ENCODE assay signal across 8 cellular contexts in genomic region chr3:58630081-58630709, GRCh38. TPM values are rescaled to one million over a fixed set of nuclear protein-coding genes. Genes with fewer than 3 reads are reported as not detected.
A peak's percentile ranks its signal among the peaks of the same experiment; 100 is the strongest.
DNase-seq lines count a peak whose midpoint lies in the region; ATAC-seq lines count a peak whose summit lies in the region.

No MANE protein-coding gene starts in this region.

- ATAC-seq in CD4-positive, CD25-positive, alpha-beta regulatory T cell (ENCODE audit: low read depth in 2 of 2) = peak in 1 of 2 donors; percentile 41
- ATAC-seq in natural killer cell treated with Interleukin-12 subunit alpha and Interleukin-12 subunit beta and Interleukin-15 and Interleukin-18, amount 100 ng/mL, for 72 hours = no peak
- ATAC-seq in stimulated activated naive CD8-positive, alpha-beta T cell treated with anti-CD3 and anti-CD28 coated beads, Interleukin-15, Interleukin-2, amounts not matched to agents 100 U/mL and 50 U/mL, for 24 hours = no peak
- no peak for ATAC-seq in HG03565 (IDR thresholded peaks at IDR 0.05; ENCODE audit: unreplicated experiment)

- no peaks in the 10 kb centered on the region for H3K27me3 Mint-ChIP-seq in CD4-positive, CD25-positive, alpha-beta regulatory T cell
- peaks cover 0 to 12% of the 10 kb centered on the region in 2 donors for H3K27me3 Mint-ChIP-seq in natural killer cell treated with Interleukin-12 subunit alpha and Interleukin-12 subunit beta and Interleukin-15 and Interleukin-18, amount 100 ng/mL, for 72 hours

- no peak overlapping the region for H3K4me3 Mint-ChIP-seq in CD4-positive, CD25-positive, alpha-beta regulatory T cell
- no peak overlapping the region for H3K4me3 Mint-ChIP-seq in natural killer cell treated with Interleukin-12 subunit alpha and Interleukin-12 subunit beta and Interleukin-15 and Interleukin-18, amount 100 ng/mL, for 72 hours

- DNase-seq in CD4-positive, CD25-positive, alpha-beta regulatory T cell = peak; percentile 21 to 37 (median 35)
- DNase-seq in HCEC 1CT = peak; percentile 64
- DNase-seq in NOMO-1 treated with dmso at 0.1 percent for 144 hours (lab: John Stamatoyannopoulos, UW; ENCODE audit: unreplicated experiment) = peak; percentile 29
- peak; percentile 59 for DNase-seq in activated T-cell treated with anti-CD3 and anti-CD28 coated beads for 4 hours
- peak; percentile 71 for DNase-seq in fibroblast of gingiva (ENCODE audit: low read depth)
- DNase-seq in natural killer cell treated with Interleukin-12 subunit alpha and Interleukin-12 subunit beta and Interleukin-15 and Interleukin-18, amount 100 ng/mL, for 72 hours (ENCODE audit: low spot score) = peak; percentile 78
- peak; percentile 76 for DNase-seq in stimulated activated naive CD8-positive, alpha-beta T cell treated with anti-CD3 and anti-CD28 coated beads, Interleukin-15, Interleukin-2, amounts not matched to agents 100 U/mL and 50 U/mL, for 24 hours

- H3K27me3 ChIP-seq in CD4-positive, CD25-positive, alpha-beta regulatory T cell (ENCODE audit: control insufficient read depth, insufficient read depth, low read length) = no peaks in the 10 kb centered on the region

- H3K27ac Mint-ChIP-seq in CD4-positive, CD25-positive, alpha-beta regulatory T cell = no peak overlapping the region
- peak overlapping the region in 1 of 2 donors; percentile 45 for H3K27ac Mint-ChIP-seq in natural killer cell treated with Interleukin-12 subunit alpha and Interleukin-12 subunit beta and Interleukin-15 and Interleukin-18, amount 100 ng/mL, for 72 hours

- no peaks in the 10 kb centered on the region for H3K36me3 ChIP-seq in CD4-positive, CD25-positive, alpha-beta regulatory T cell (ENCODE audit: control insufficient read depth, insufficient read depth, low read length)

- no peak overlapping the region for H3K4me3 ChIP-seq in CD4-positive, CD25-positive, alpha-beta regulatory T cell (ENCODE audit: low read depth, low read length)

- no peaks in the 10 kb centered on the region for H3K9me3 ChIP-seq in CD4-positive, CD25-positive, alpha-beta regulatory T cell (ENCODE audit: control insufficient read depth in 2 of 2, low read length in 2 of 2)

- H3K4me1 ChIP-seq in CD4-positive, CD25-positive, alpha-beta regulatory T cell (ENCODE audit: control insufficient read depth, insufficient read depth, low read length, poor library complexity, severe bottlenecking) = no peaks in the 10 kb centered on the region

- H3K9me3 Mint-ChIP-seq in CD4-positive, CD25-positive, alpha-beta regulatory T cell = no peaks in the 10 kb centered on the region
- H3K9me3 Mint-ChIP-seq in natural killer cell treated with Interleukin-12 subunit alpha and Interleukin-12 subunit beta and Interleukin-15 and Interleukin-18, amount 100 ng/mL, for 72 hours = no peaks in the 10 kb centered on the region

- H3K27ac ChIP-seq in CD4-positive, CD25-positive, alpha-beta regulatory T cell (ENCODE audit: insufficient read depth, low read length, poor library complexity, severe bottlenecking) = no peak overlapping the region

- peaks cover 0 to 2% (median 0%) of the 10 kb centered on the region in 4 donors for H3K4me1 Mint-ChIP-seq in CD4-positive, CD25-positive, alpha-beta regulatory T cell
- peaks cover 1 to 5% of the 10 kb centered on the region in 2 donors for H3K4me1 Mint-ChIP-seq in natural killer cell treated with Interleukin-12 subunit alpha and Interleukin-12 subunit beta and Interleukin-15 and Interleukin-18, amount 100 ng/mL, for 72 hours (ENCODE audit: low read depth in 2 of 2)

- no peaks in the 10 kb centered on the region for H3K36me3 Mint-ChIP-seq in CD4-positive, CD25-positive, alpha-beta regulatory T cell
- no peaks in the 10 kb centered on the region for H3K36me3 Mint-ChIP-seq in natural killer cell treated with Interleukin-12 subunit alpha and Interleukin-12 subunit beta and Interleukin-15 and Interleukin-18, amount 100 ng/mL, for 72 hours

RNA-seq across cellular contexts. Expression of gene FAM3D, which starts 36.4 kb away (rescaled TPM):
- not detected for total RNA-seq in CD4-positive, CD25-positive, alpha-beta regulatory T cell
- polyA plus RNA-seq in CD4-positive, CD25-positive, alpha-beta regulatory T cell = not detected
- not detected for total RNA-seq in natural killer cell treated with Interleukin-12 subunit alpha and Interleukin-12 subunit beta and Interleukin-15 and Interleukin-18, amount 100 ng/mL, for 72 hours

RNA-seq across cellular contexts. Expression of gene FAM107A, which starts 53.0 kb away (rescaled TPM):
- total RNA-seq in CD4-positive, CD25-positive, alpha-beta regulatory T cell = not detected
- polyA plus RNA-seq in CD4-positive, CD25-positive, alpha-beta regulatory T cell = not detected
- not detected for total RNA-seq in natural killer cell treated with Interleukin-12 subunit alpha and Interleukin-12 subunit beta and Interleukin-15 and Interleukin-18, amount 100 ng/mL, for 72 hours
